8 cellular contexts compared by ENCODE assay signal in genomic region chr14:76762617-76763361, GRCh38. TPM values are rescaled to one million over a fixed set of nuclear protein-coding genes. Genes with fewer than 3 reads are reported as not detected.
A peak's percentile ranks its signal among the peaks of the same experiment; 100 is the strongest.
DNase-seq lines count a peak whose midpoint lies in the region; ATAC-seq and TF ChIP-seq lines count a peak whose summit lies in the region.

No MANE protein-coding gene starts in this region.

- TF ChIP-seq EP300 in upper lobe of left lung (IDR thresholded peaks at IDR 0.05): no peak

- DNase-seq in activated CD8-positive, alpha-beta memory T cell treated with anti-CD3 and anti-CD28 coated beads, Interleukin-2, amount 50 U/mL, for 48 hours: peak; percentile 46
- DNase-seq in activated CD8-positive, alpha-beta memory T cell treated with anti-CD3 and anti-CD28 coated beads, Interleukin-2, amount 50 U/mL, for 4 hours: no peak
- DNase-seq in choroid plexus epithelial cell (ENCODE audit: low read depth): no peak
- DNase-seq in memory B cell (ENCODE audit: low spot score in 2 of 2): peak in 1 of 2 donors; percentile 10
- peak in 1 of 2 donors; percentile 72 for DNase-seq in upper lobe of left lung
- no peak for DNase-seq in NCI-H345 treated with DMSO at 0.1 percent for 48 hours (lab: John Stamatoyannopoulos, UW; ENCODE audit: unreplicated experiment)
- no peak for DNase-seq in NCI-H774 (lab: John Stamatoyannopoulos, UW)

- H3K27ac ChIP-seq in upper lobe of left lung: peak overlapping the region; percentile 64 to 91 (median 76)

- TF ChIP-seq CTCF in choroid plexus epithelial cell (conservative IDR thresholded peaks at IDR 0.05; ENCODE audit: low read depth, low read length) (no peak), upper lobe of left lung (IDR thresholded peaks at IDR 0.05) (no peak)

- H3K4me3 ChIP-seq in choroid plexus epithelial cell (ENCODE audit: low read depth, low read length): peak overlapping the region; percentile 70
- peak overlapping the region; percentile 46 to 95 (median 82) for H3K4me3 ChIP-seq in upper lobe of left lung

- peak overlapping the region; percentile 82 for H3K4me3 Mint-ChIP-seq in memory B cell

- peaks cover 4% of the 10 kb centered on the region for H3K4me1 Mint-ChIP-seq in memory B cell

- H3K9me3 ChIP-seq in upper lobe of left lung: no peaks in the 10 kb centered on the region

- ATAC-seq in memory B cell (ENCODE audit: low read depth) (no peak), upper lobe of left lung (ENCODE audit: low FRiP score in 2 of 2) (peak in 1 of 2 donors; percentile 30), HG03457 (IDR thresholded peaks at IDR 0.05; ENCODE audit: unreplicated experiment) (no peak)

- H3K36me3 Mint-ChIP-seq in memory B cell: no peaks in the 10 kb centered on the region

- H3K9me3 Mint-ChIP-seq in memory B cell: no peaks in the 10 kb centered on the region

- no peak overlapping the region for H3K27ac Mint-ChIP-seq in memory B cell

- 37 to 44% methylated on average over 25 to 27 of the region's 27 CpGs for WGBS in upper lobe of left lung, 2 donors

- H3K36me3 ChIP-seq in upper lobe of left lung: no peaks in the 10 kb centered on the region

- peaks cover 0 to 14% (median 4%) of the 10 kb centered on the region in 4 donors for H3K27me3 ChIP-seq in upper lobe of left lung

- peaks cover 18 to 49% (median 26%) of the 10 kb centered on the region in 4 donors for H3K4me1 ChIP-seq in upper lobe of left lung

- TF ChIP-seq POLR2A in upper lobe of left lung (IDR thresholded peaks at IDR 0.05): no peak

- peaks cover 29% of the 10 kb centered on the region for H3K27me3 Mint-ChIP-seq in memory B cell

RNA-seq across cellular contexts. Expression of gene VASH1, which starts 1.5 kb away (rescaled TPM):
- 10 to 100 TPM; 12.0 to 53.5 (median 28.2) TPM for total RNA-seq in upper lobe of left lung

RNA-seq across cellular contexts. Expression of gene ANGEL1, which starts 49.9 kb away (rescaled TPM):
- 10 to 100 TPM; 13.8 to 35.6 (median 23.6) TPM for total RNA-seq in upper lobe of left lung
